In genomic region chr2:197514754-197515153, GRCh38 we compare ENCODE assay signal across 8 cellular contexts. TPM values are rescaled to one million over a fixed set of nuclear protein-coding genes. Genes with fewer than 3 reads are reported as not detected.
DNase-seq lines count a peak whose midpoint lies in the region; ATAC-seq and TF ChIP-seq lines count a peak whose summit lies in the region.

No MANE protein-coding gene starts in this region.

- peaks cover 0 to 1% (median 0%) of the 10 kb centered on the region in 7 donors for H3K9me3 Mint-ChIP-seq in CD14-positive monocyte
- H3K9me3 Mint-ChIP-seq in activated T-helper 17 cell treated with anti-CD3 and anti-CD28 coated beads, Interleukin-2, amount 50 U/mL, for 72 hours: no peaks in the 10 kb centered on the region

- intact Hi-C loops in CD14-positive monocyte (cut with micrococcal nuclease): loop anchor here in 1 of 2 donors (2.0 to 10.0 kb wide), 3 partner anchors 14 to 190 kb away; partner anchors contain the start of genes HSPE1 and MARS2

- no peaks in the 10 kb centered on the region for H3K27me3 ChIP-seq in HUES64 (ENCODE audit: insufficient read depth, low read length)
- H3K27me3 ChIP-seq in layer of hippocampus (ENCODE audit: control insufficient read depth, insufficient read depth, low read length): no peaks in the 10 kb centered on the region
- H3K27me3 ChIP-seq in tibial nerve: no peaks in the 10 kb centered on the region

- no peak for TF ChIP-seq POLR2A in tibial nerve (IDR thresholded peaks at IDR 0.05)

- DNase-seq in CD14-positive monocyte (ENCODE audit: low spot score) (no peak), tibial nerve (ENCODE audit: low spot score in 2 of 2) (no peak), kidney glomerular epithelial cell (lab: John Stamatoyannopoulos, UW) (no peak), germinal center (ENCODE audit: low spot score) (no peak)
- no peak for DNase-seq in effector CD8-positive, alpha-beta T cell (lab: John Stamatoyannopoulos, UW)

- WGBS in HUES64: 71% methylated on average over 3 of the region's 3 CpGs
- WGBS in tibial nerve, 2 donors: 52 to 59% methylated on average over 3 of the region's 3 CpGs

- no peak overlapping the region for H3K27ac ChIP-seq in HUES64 (ENCODE audit: low read depth, low read length)
- peak overlapping the region; percentile 94 for H3K27ac ChIP-seq in layer of hippocampus (ENCODE audit: low read depth, low read length)
- peak overlapping the region; percentile 88 to 97 (median 93) for H3K27ac ChIP-seq in tibial nerve

- H3K36me3 Mint-ChIP-seq in CD14-positive monocyte: peaks cover 2 to 10% of the 10 kb centered on the region in 2 donors
- H3K36me3 Mint-ChIP-seq in activated T-helper 17 cell treated with anti-CD3 and anti-CD28 coated beads, Interleukin-2, amount 50 U/mL, for 72 hours (ENCODE audit: low read depth): peaks cover 18% of the 10 kb centered on the region

- no peak for ATAC-seq in activated T-helper 17 cell treated with anti-CD3 and anti-CD28 coated beads, Interleukin-2, amount 50 U/mL, for 72 hours (replicated peaks)

- H3K27ac Mint-ChIP-seq in CD14-positive monocyte: peak overlapping the region; percentile 92 to 98 (median 96)
- peak overlapping the region; percentile 96 for H3K27ac Mint-ChIP-seq in activated T-helper 17 cell treated with anti-CD3 and anti-CD28 coated beads, Interleukin-2, amount 50 U/mL, for 72 hours

- no peaks in the 10 kb centered on the region for H3K36me3 ChIP-seq in HUES64 (ENCODE audit: insufficient read depth, low read length)
- peaks cover 0 to 9% (median 0%) of the 10 kb centered on the region in 3 donors for H3K36me3 ChIP-seq in tibial nerve

- H3K27me3 Mint-ChIP-seq in CD14-positive monocyte (ENCODE audit: low read depth in 3 of 3): no peaks in the 10 kb centered on the region
- H3K27me3 Mint-ChIP-seq in activated T-helper 17 cell treated with anti-CD3 and anti-CD28 coated beads, Interleukin-2, amount 50 U/mL, for 72 hours: no peaks in the 10 kb centered on the region

- peaks cover 22% of the 10 kb centered on the region for H3K4me1 Mint-ChIP-seq in CD14-positive monocyte
- peaks cover 9% of the 10 kb centered on the region for H3K4me1 Mint-ChIP-seq in activated T-helper 17 cell treated with anti-CD3 and anti-CD28 coated beads, Interleukin-2, amount 50 U/mL, for 72 hours

- H3K9me3 ChIP-seq in HUES64 (ENCODE audit: insufficient read depth, low read depth, low read length) (no peaks in the 10 kb centered on the region), tibial nerve (no peaks in the 10 kb centered on the region)

- peak overlapping the region; percentile 88 to 96 for H3K4me3 Mint-ChIP-seq in CD14-positive monocyte
- peak overlapping the region; percentile 95 for H3K4me3 Mint-ChIP-seq in activated T-helper 17 cell treated with anti-CD3 and anti-CD28 coated beads, Interleukin-2, amount 50 U/mL, for 72 hours

- TF ChIP-seq EP300 in tibial nerve (IDR thresholded peaks at IDR 0.05): no peak

- H3K4me1 ChIP-seq in HUES64 (ENCODE audit: insufficient read depth, low read length) (peaks cover 18% of the 10 kb centered on the region), tibial nerve (peaks cover 0 to 40% (median 8%) of the 10 kb centered on the region in 4 donors)

- H3K4me3 ChIP-seq in HUES64 (ENCODE audit: low read length) (peak overlapping the region; percentile 90), tibial nerve (peak overlapping the region in 3 of 4 donors; percentile 43 to 91 (median 87))

- peak overlapping the region; percentile 87; the same call in 1 of the 2 replicates for H3K9ac ChIP-seq in HUES64 (ENCODE audit: low read depth, low read length)

- TF ChIP-seq CTCF in CD14-positive monocyte (IDR thresholded peaks at IDR 0.05) (no peak), tibial nerve (IDR thresholded peaks at IDR 0.05) (no peak)

RNA-seq across cellular contexts. Expression of gene MOB4, which starts 1.1 kb away (rescaled TPM):
- 10 to 100 TPM; 30.4 to 32.4 TPM for polyA plus RNA-seq in CD14-positive monocyte
- 58.5 TPM for polyA plus RNA-seq in HUES64 (2013, experiment 1 of 2)
- polyA plus RNA-seq in HUES64 (2013, experiment 2 of 2): 68.2 TPM
- total RNA-seq in activated T-helper 17 cell treated with anti-CD3 and anti-CD28 coated beads, Interleukin-2, amount 50 U/mL, for 72 hours: 10 to 100 TPM; 13.4 to 20.1 TPM
- 10 to 100 TPM; 14.7 to 21.9 (median 18.4) TPM for total RNA-seq in tibial nerve

RNA-seq across cellular contexts. Expression of gene HSPE1, which starts 14.6 kb away (rescaled TPM):
- 10 to 100 TPM; 44.9 to 46.2 TPM for polyA plus RNA-seq in CD14-positive monocyte
- 436 TPM for polyA plus RNA-seq in HUES64 (2013, experiment 1 of 2)
- 434 TPM for polyA plus RNA-seq in HUES64 (2013, experiment 2 of 2)
- 100 to 1,000 TPM; 151 to 313 TPM for total RNA-seq in activated T-helper 17 cell treated with anti-CD3 and anti-CD28 coated beads, Interleukin-2, amount 50 U/mL, for 72 hours
- total RNA-seq in tibial nerve: 10 to 100 TPM; 47.5 to 79.5 (median 65.4) TPM

RNA-seq across cellular contexts. Expression of gene HSPD1, which starts 15.1 kb away (rescaled TPM):
- 10 to 100 TPM; 44.5 to 62.1 TPM for polyA plus RNA-seq in CD14-positive monocyte
- 690 TPM for polyA plus RNA-seq in HUES64 (2013, experiment 1 of 2)
- polyA plus RNA-seq in HUES64 (2013, experiment 2 of 2): 662 TPM
- total RNA-seq in activated T-helper 17 cell treated with anti-CD3 and anti-CD28 coated beads, Interleukin-2, amount 50 U/mL, for 72 hours: 100 to 1,000 TPM; 344 to 822 TPM
- 100 to 1,000 TPM in 3 of 4 donors, 10 to 100 TPM in 1; 76.1 to 160 (median 119) TPM for total RNA-seq in tibial nerve
